Comparison of ENCODE assay signal across 1 cellular context in genomic region chr3:13013151-13013561, GRCh38.
TF ChIP-seq lines count a peak whose summit lies in the region.

No MANE protein-coding gene starts in this region.

TF ChIP-seq in GM12878, 131 proteins besides CTCF, POLR2A, EP300 and RAD21 (continued from another document):
- TF ChIP-seq TCF3 (IDR thresholded peaks at IDR 0.05; ENCODE audit: borderline replicate concordance, insufficient read depth, low read depth, low read length) (0 out of 2 replicates have a peak, but pooled peaks have one; percentile 7), ZBTB40 (IDR thresholded peaks at IDR 0.05; ENCODE audit: borderline replicate concordance) (0 out of 2 replicates have a peak, but pooled peaks have one; percentile 4), ZNF592 (IDR thresholded peaks at IDR 0.05) (peak; percentile 43; the same call in 1 of the 2 replicates), NBN (IDR thresholded peaks at IDR 0.05) (no peak), EED (IDR thresholded peaks at IDR 0.05; ENCODE audit: low read depth) (peak; percentile 46; the same call in 1 of the 2 replicates), NR2F1 (conservative IDR thresholded peaks at IDR 0.05) (peak; percentile 89), MTA2 (IDR thresholded peaks at IDR 0.05; ENCODE audit: low read depth) (no peak), IKZF2 (IDR thresholded peaks at IDR 0.05) (peak in 1 of 2 experiments; percentile 11; a peak in 3 of 4 replicates), CBFB (IDR thresholded peaks at IDR 0.05; ENCODE audit: low read depth) (peak; percentile 74), ETV6 (conservative IDR thresholded peaks at IDR 0.05 in 1 of 2, IDR thresholded peaks at IDR 0.05 in 1 of 2; ENCODE audit: borderline replicate concordance in 1 of 2, low read depth in 1 of 2) (no peak), CHD1 (IDR thresholded peaks at IDR 0.05; ENCODE audit: low read depth, low read length) (no peak), TARDBP (IDR thresholded peaks at IDR 0.05; ENCODE audit: borderline replicate concordance) (no peak), MLLT1 (IDR thresholded peaks at IDR 0.05) (peak; percentile 76)
- TF ChIP-seq, protein P1, sequence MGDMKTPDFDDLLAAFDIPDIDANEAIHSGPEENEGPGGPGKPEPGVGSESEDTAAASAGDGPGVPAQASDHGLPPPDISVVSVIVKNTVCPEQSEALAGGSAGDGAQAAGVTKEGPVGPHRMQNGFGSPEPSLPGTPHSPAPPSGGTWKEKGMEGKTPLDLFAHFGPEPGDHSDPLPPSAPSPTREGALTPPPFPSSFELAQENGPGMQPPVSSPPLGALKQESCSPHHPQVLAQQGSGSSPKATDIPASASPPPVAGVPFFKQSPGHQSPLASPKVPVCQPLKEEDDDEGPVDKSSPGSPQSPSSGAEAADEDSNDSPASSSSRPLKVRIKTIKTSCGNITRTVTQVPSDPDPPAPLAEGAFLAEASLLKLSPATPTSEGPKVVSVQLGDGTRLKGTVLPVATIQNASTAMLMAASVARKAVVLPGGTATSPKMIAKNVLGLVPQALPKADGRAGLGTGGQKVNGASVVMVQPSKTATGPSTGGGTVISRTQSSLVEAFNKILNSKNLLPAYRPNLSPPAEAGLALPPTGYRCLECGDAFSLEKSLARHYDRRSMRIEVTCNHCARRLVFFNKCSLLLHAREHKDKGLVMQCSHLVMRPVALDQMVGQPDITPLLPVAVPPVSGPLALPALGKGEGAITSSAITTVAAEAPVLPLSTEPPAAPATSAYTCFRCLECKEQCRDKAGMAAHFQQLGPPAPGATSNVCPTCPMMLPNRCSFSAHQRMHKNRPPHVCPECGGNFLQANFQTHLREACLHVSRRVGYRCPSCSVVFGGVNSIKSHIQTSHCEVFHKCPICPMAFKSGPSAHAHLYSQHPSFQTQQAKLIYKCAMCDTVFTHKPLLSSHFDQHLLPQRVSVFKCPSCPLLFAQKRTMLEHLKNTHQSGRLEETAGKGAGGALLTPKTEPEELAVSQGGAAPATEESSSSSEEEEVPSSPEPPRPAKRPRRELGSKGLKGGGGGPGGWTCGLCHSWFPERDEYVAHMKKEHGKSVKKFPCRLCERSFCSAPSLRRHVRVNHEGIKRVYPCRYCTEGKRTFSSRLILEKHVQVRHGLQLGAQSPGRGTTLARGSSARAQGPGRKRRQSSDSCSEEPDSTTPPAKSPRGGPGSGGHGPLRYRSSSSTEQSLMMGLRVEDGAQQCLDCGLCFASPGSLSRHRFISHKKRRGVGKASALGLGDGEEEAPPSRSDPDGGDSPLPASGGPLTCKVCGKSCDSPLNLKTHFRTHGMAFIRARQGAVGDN (IDR thresholded peaks at IDR 0.05) = peak; percentile 34
